8 cellular contexts compared by ENCODE assay signal in genomic region chr3:81761904-81762565, GRCh38. TPM values are rescaled to one million over a fixed set of nuclear protein-coding genes. Genes with fewer than 3 reads are reported as not detected.
DNase-seq lines count a peak whose midpoint lies in the region; ATAC-seq and TF ChIP-seq lines count a peak whose summit lies in the region.

No MANE protein-coding gene starts in this region.

- peaks cover 8 to 22% of the 10 kb centered on the region in 2 donors for H3K36me3 Mint-ChIP-seq in activated T-cell treated with anti-CD3 and anti-CD28 coated beads, Interleukin-2, amount 50 U/mL, for 72 hours (ENCODE audit: insufficient read depth in 2 of 2)
- H3K36me3 Mint-ChIP-seq in activated naive CD8-positive, alpha-beta T cell treated with anti-CD3 and anti-CD28 coated beads, Interleukin-2, amount 10 ng/mL, durations not matched to agents 7 days and 5 days, result peaks cover 24% of the 10 kb centered on the region

- peak in 1 of 2 experiments; percentile 7 for TF ChIP-seq CTCF in tibial artery (IDR thresholded peaks at IDR 0.05)

- no peaks in the 10 kb centered on the region for H3K36me3 ChIP-seq in tibial artery

- DNase-seq in activated T-cell treated with anti-CD3 and anti-CD28 coated beads, Interleukin-2, amount 50 U/mL, for 72 hours, result no peak
- DNase-seq in activated T-cell treated with anti-CD3 and anti-CD28 coated beads, Interleukin-2, amount 50 U/mL, for 1 hour, result no peak
- no peak for DNase-seq in activated naive CD8-positive, alpha-beta T cell treated with anti-CD3 and anti-CD28 coated beads, Interleukin-2, amount 10 ng/mL, durations not matched to agents 7 days and 5 days
- peak; percentile 23 for DNase-seq in kidney glomerular epithelial cell (lab: John Stamatoyannopoulos, UW)
- DNase-seq in tibial artery, result no peak
- no peak for DNase-seq in inferior parietal cortex (ENCODE audit: extremely low spot score)
- DNase-seq in activated gamma-delta T cell (lab: John Stamatoyannopoulos, UW), result no peak

- POLR2A ChIA-PET in activated naive CD8-positive, alpha-beta T cell treated with anti-CD3 and anti-CD28 coated beads, Interleukin-2, amount 10 ng/mL, durations not matched to agents 7 days and 5 days (lab: Charles Lee), result no interaction called here

- H3K27me3 Mint-ChIP-seq in activated T-cell treated with anti-CD3 and anti-CD28 coated beads, Interleukin-2, amount 50 U/mL, for 72 hours (ENCODE audit: low read depth), result no peaks in the 10 kb centered on the region
- H3K27me3 Mint-ChIP-seq in activated naive CD8-positive, alpha-beta T cell treated with anti-CD3 and anti-CD28 coated beads, Interleukin-2, amount 10 ng/mL, durations not matched to agents 7 days and 5 days, result no peaks in the 10 kb centered on the region

- H3K27me3 ChIP-seq in tibial artery, result no peaks in the 10 kb centered on the region

- no peaks in the 10 kb centered on the region for H3K9me3 ChIP-seq in tibial artery

- peaks cover 0 to 46% (median 26%) of the 10 kb centered on the region in 4 donors for H3K4me1 ChIP-seq in tibial artery

- H3K4me3 Mint-ChIP-seq in activated T-cell treated with anti-CD3 and anti-CD28 coated beads, Interleukin-2, amount 50 U/mL, for 72 hours, result peak overlapping the region; percentile 91 to 96
- H3K4me3 Mint-ChIP-seq in activated naive CD8-positive, alpha-beta T cell treated with anti-CD3 and anti-CD28 coated beads, Interleukin-2, amount 10 ng/mL, durations not matched to agents 7 days and 5 days, result peak overlapping the region; percentile 93

- H3K27ac ChIP-seq in tibial artery, result peak overlapping the region; percentile 94 to 97

- H3K4me1 Mint-ChIP-seq in activated T-cell treated with anti-CD3 and anti-CD28 coated beads, Interleukin-2, amount 50 U/mL, for 72 hours (ENCODE audit: low read depth), result peaks cover 28% of the 10 kb centered on the region
- H3K4me1 Mint-ChIP-seq in activated naive CD8-positive, alpha-beta T cell treated with anti-CD3 and anti-CD28 coated beads, Interleukin-2, amount 10 ng/mL, durations not matched to agents 7 days and 5 days, result peaks cover 36% of the 10 kb centered on the region

- H3K4me3 ChIP-seq in tibial artery, result peak overlapping the region; percentile 65 to 71

- intact Hi-C loops in tibial artery (cut with DNase I; ENCODE audit: low total_unique reads), result no loop called here

- H3K27ac Mint-ChIP-seq in activated T-cell treated with anti-CD3 and anti-CD28 coated beads, Interleukin-2, amount 50 U/mL, for 72 hours, result peak overlapping the region; percentile 94
- H3K27ac Mint-ChIP-seq in activated naive CD8-positive, alpha-beta T cell treated with anti-CD3 and anti-CD28 coated beads, Interleukin-2, amount 10 ng/mL, durations not matched to agents 7 days and 5 days, result peak overlapping the region; percentile 90

- H3K9me3 Mint-ChIP-seq in activated T-cell treated with anti-CD3 and anti-CD28 coated beads, Interleukin-2, amount 50 U/mL, for 72 hours, result peaks cover 3 to 4% of the 10 kb centered on the region in 2 donors
- H3K9me3 Mint-ChIP-seq in activated naive CD8-positive, alpha-beta T cell treated with anti-CD3 and anti-CD28 coated beads, Interleukin-2, amount 10 ng/mL, durations not matched to agents 7 days and 5 days, result peaks cover 9% of the 10 kb centered on the region

- ATAC-seq in activated T-cell treated with anti-CD3 and anti-CD28 coated beads, Interleukin-2, amount 50 U/mL, for 72 hours (replicated peaks in 1 of 2), result no peak
- no peak for ATAC-seq in activated naive CD8-positive, alpha-beta T cell treated with anti-CD3 and anti-CD28 coated beads, Interleukin-2, amount 10 ng/mL, durations not matched to agents 7 days and 5 days (ENCODE audit: low read depth)
- ATAC-seq in GM19324 (IDR thresholded peaks at IDR 0.05; ENCODE audit: low FRiP score, unreplicated experiment), result no peak

RNA-seq across cellular contexts. Expression of gene GBE1, which starts 0.6 kb away (rescaled TPM):
- total RNA-seq in activated T-cell treated with anti-CD3 and anti-CD28 coated beads, Interleukin-2, amount 50 U/mL, for 72 hours, result 10 to 100 TPM; 13.8 to 18.7 TPM
- total RNA-seq in activated naive CD8-positive, alpha-beta T cell treated with anti-CD3 and anti-CD28 coated beads, Interleukin-2, amount 10 ng/mL, durations not matched to agents 7 days and 5 days, result 10 to 100 TPM; 37.5 to 41.1 TPM
